ENCODE assay signal across 8 cellular contexts in genomic region chr2:211455225-211455841, GRCh38.
DNase-seq lines count a peak whose midpoint lies in the region; ATAC-seq and TF ChIP-seq lines count a peak whose summit lies in the region.

No MANE protein-coding gene starts in this region.

- no peaks in the 10 kb centered on the region for H4K20me1 ChIP-seq in IMR-90 (ENCODE audit: insufficient read depth, low read length)

- H3K4me3 ChIP-seq in IMR-90 (ENCODE audit: insufficient read depth, low read depth, low read length) (no peak overlapping the region), endodermal cell (ENCODE audit: low read length) (no peak overlapping the region)

- H3K9me3 ChIP-seq in IMR-90 (ENCODE audit: control insufficient read depth, insufficient read depth, low read length), result peaks cover 2% of the 10 kb centered on the region; the same call in 1 of the 2 replicates
- peaks cover 3% of the 10 kb centered on the region for H3K9me3 ChIP-seq in endodermal cell (ENCODE audit: control insufficient read depth, low read length)

- H3K4me2 ChIP-seq in IMR-90 (ENCODE audit: low read depth, low read length), result no peak overlapping the region

- TF ChIP-seq CTCF in IMR-90 (conservative IDR thresholded peaks at IDR 0.05; ENCODE audit: low read depth, low read length), result peak; percentile 72
- peak; percentile 97 for TF ChIP-seq CTCF in endodermal cell (conservative IDR thresholded peaks at IDR 0.05)

- intact Hi-C loops in activated CD4-positive, alpha-beta T cell treated with anti-CD3 and anti-CD28 coated beads for 36 hours (cut with DNase I, micrococcal nuclease), result loop anchor here (1.0 to 2.0 kb wide), 2 partner anchors 1111 to 1112 kb away; no protein-coding TSS in a partner anchor
- intact Hi-C loops in IMR-90 (cut with micrococcal nuclease), result loop anchor here (1.0 kb wide), 2 partner anchors 1093 to 1112 kb away; no protein-coding TSS in a partner anchor

- H4K8ac ChIP-seq in IMR-90 (ENCODE audit: low read depth in 2 of 2, low read length in 2 of 2), result no peak overlapping the region

- BruUV-seq in IMR-90 (replicated peaks; lab: Mats Ljungman, UMichigan), result no TSS peak

- no peak overlapping the region for H4K91ac ChIP-seq in IMR-90 (ENCODE audit: insufficient read depth, low read depth, low read length)

- H3K27ac ChIP-seq in IMR-90 (ENCODE audit: insufficient read depth, low read length) (no peak overlapping the region), endodermal cell (ENCODE audit: low read depth, low read length) (peak overlapping the region; percentile 90)

- H3K4me3 Mint-ChIP-seq in activated CD4-positive, alpha-beta T cell treated with anti-CD3 and anti-CD28 coated beads for 36 hours, result no peak overlapping the region
- H3K4me3 Mint-ChIP-seq in endodermal cell, result no peak overlapping the region
- no peak overlapping the region for H3K4me3 Mint-ChIP-seq in stimulated activated memory B cell treated with anti-CD40 and anti-IgM and Interleukin-4, amounts not matched to agents 10 μg/mL and 1 μg/mL and 100 μg/mL, for 72 hours

- H2AK5ac ChIP-seq in IMR-90 (ENCODE audit: low read depth, low read length), result no peak overlapping the region

- no peak overlapping the region for H3K4ac ChIP-seq in IMR-90 (ENCODE audit: low read depth, low read length)

- no peak for TF ChIP-seq POLR2A in IMR-90 (IDR thresholded peaks at IDR 0.05; ENCODE audit: low read depth, low read length)

- H3K4me1 Mint-ChIP-seq in activated CD4-positive, alpha-beta T cell treated with anti-CD3 and anti-CD28 coated beads for 36 hours, result no peaks in the 10 kb centered on the region
- peaks cover 14% of the 10 kb centered on the region for H3K4me1 Mint-ChIP-seq in endodermal cell
- H3K4me1 Mint-ChIP-seq in stimulated activated memory B cell treated with anti-CD40 and anti-IgM and Interleukin-4, amounts not matched to agents 10 μg/mL and 1 μg/mL and 100 μg/mL, for 72 hours, result peaks cover 2% of the 10 kb centered on the region

- H3K79me1 ChIP-seq in IMR-90 (ENCODE audit: low read depth in 1 of 2, low read length in 2 of 2), result no peaks in the 10 kb centered on the region

- no peaks in the 10 kb centered on the region for H3K27me3 Mint-ChIP-seq in activated CD4-positive, alpha-beta T cell treated with anti-CD3 and anti-CD28 coated beads for 36 hours
- no peaks in the 10 kb centered on the region for H3K27me3 Mint-ChIP-seq in endodermal cell (ENCODE audit: insufficient read depth)
- H3K27me3 Mint-ChIP-seq in stimulated activated memory B cell treated with anti-CD40 and anti-IgM and Interleukin-4, amounts not matched to agents 10 μg/mL and 1 μg/mL and 100 μg/mL, for 72 hours, result no peaks in the 10 kb centered on the region

- no peak overlapping the region for H2BK5ac ChIP-seq in IMR-90 (ENCODE audit: low read depth, low read length, poor library complexity, severe bottlenecking)

- dilution Hi-C loops in IMR-90 (cut with HindIII; ENCODE audit: low sequenced_read_pairs, unreplicated experiment), result no loop called here

- CTCF ChIA-PET in activated CD4-positive, alpha-beta T cell treated with anti-CD3 and anti-CD28 coated beads for 36 hours (lab: Charles Lee), result interaction anchor here (0.6 to 2.1 kb wide), 11 partner anchors 9 to 1113 kb away, joined by 3 to 12 read pairs (median 4); no protein-coding TSS in a partner anchor
- CTCF ChIA-PET in IMR-90 (lab: Yijun Ruan, JAX), result interaction anchor here (0.6 to 1.9 kb wide), 4 partner anchors 11 to 1112 kb away, joined by 3 to 8 read pairs (median 4); no protein-coding TSS in a partner anchor

- no peak overlapping the region for H3K14ac ChIP-seq in IMR-90 (replicated peaks; ENCODE audit: low read depth, low read length)

- no peak overlapping the region for H3K23ac ChIP-seq in IMR-90 (ENCODE audit: low read depth, low read length)

- no peak overlapping the region for H3K9ac ChIP-seq in IMR-90 (ENCODE audit: low read depth, low read length)
- H3K9ac ChIP-seq in endodermal cell (ENCODE audit: extremely low read depth, low read length, poor library complexity, severe bottlenecking), result no peak overlapping the region

- POLR2A ChIA-PET in activated CD4-positive, alpha-beta T cell treated with anti-CD3 and anti-CD28 coated beads for 36 hours (lab: Charles Lee), result no interaction called here
- POLR2A ChIA-PET in IMR-90 (lab: Charles Lee; ENCODE audit: unreplicated experiment), result no interaction called here

- no peak overlapping the region for H3K18ac ChIP-seq in IMR-90 (ENCODE audit: low read depth, low read length)

- H2AK9ac ChIP-seq in IMR-90 (replicated peaks; ENCODE audit: low read depth, low read length, poor library complexity), result no peak overlapping the region

- ATAC-seq in activated CD4-positive, alpha-beta T cell treated with anti-CD3 and anti-CD28 coated beads for 36 hours, result no peak
- ATAC-seq in GM21515 (IDR thresholded peaks at IDR 0.05; ENCODE audit: unreplicated experiment), result peak; percentile 81
- peak; percentile 75; the same call in 1 of the 2 replicates for ATAC-seq in IMR-90 (ENCODE audit: low read depth)
- ATAC-seq in stimulated activated memory B cell treated with anti-CD40 and anti-IgM and Interleukin-4, amounts not matched to agents 10 μg/mL and 1 μg/mL and 100 μg/mL, for 72 hours, result no peak

- no peak overlapping the region for H2BK15ac ChIP-seq in IMR-90 (ENCODE audit: low read depth, low read length)

- H3K27me3 ChIP-seq in IMR-90 (ENCODE audit: control insufficient read depth, insufficient read depth, low read length) (no peaks in the 10 kb centered on the region), endodermal cell (ENCODE audit: control insufficient read depth, insufficient read depth, low read length, poor library complexity, severe bottlenecking) (no peaks in the 10 kb centered on the region)

- no peak overlapping the region for H2AFZ ChIP-seq in IMR-90 (replicated peaks; ENCODE audit: low read length, poor library complexity)

- DNase-seq in activated CD4-positive, alpha-beta T cell treated with anti-CD3 and anti-CD28 coated beads for 36 hours, result peak; percentile 32
- DNase-seq in activated CD4-positive, alpha-beta T cell treated with anti-CD3 and anti-CD28 coated beads for 4 hours, result no peak
- peak; percentile 22 for DNase-seq in IMR-90
- peak; percentile 51 for DNase-seq in RPMI8226
- peak; percentile 81 for DNase-seq in endodermal cell
- peak; percentile 78 for DNase-seq in midbrain (lab: John Stamatoyannopoulos, UW)

- no CpG with 5 or more reads among the region's 1 CpG for WGBS in IMR-90 (ENCODE audit: extremely low coverage in 2 of 2, insufficient read length in 1 of 2), 2 experiments
- WGBS in endodermal cell (ENCODE audit: insufficient coverage in 1 of 2, insufficient read length in 1 of 2), 2 experiments, result 93 to 100% methylated on average over 1 of the region's 1 CpG

- no peaks in the 10 kb centered on the region for H3K4me1 ChIP-seq in IMR-90 (ENCODE audit: control insufficient read depth, insufficient read depth, low read length)
- peaks cover 7% of the 10 kb centered on the region for H3K4me1 ChIP-seq in endodermal cell (ENCODE audit: control insufficient read depth, insufficient read depth, low read length)

- TF ChIP-seq RAD21 in IMR-90 (IDR thresholded peaks at IDR 0.05; ENCODE audit: low read length), result peak; percentile 36; the same call in 1 of the 2 replicates

- H3K36me3 Mint-ChIP-seq in activated CD4-positive, alpha-beta T cell treated with anti-CD3 and anti-CD28 coated beads for 36 hours (ENCODE audit: low read depth), result no peaks in the 10 kb centered on the region
- H3K36me3 Mint-ChIP-seq in endodermal cell (ENCODE audit: low read depth), result peaks cover 16% of the 10 kb centered on the region
- no peaks in the 10 kb centered on the region for H3K36me3 Mint-ChIP-seq in stimulated activated memory B cell treated with anti-CD40 and anti-IgM and Interleukin-4, amounts not matched to agents 10 μg/mL and 1 μg/mL and 100 μg/mL, for 72 hours

- H2BK120ac ChIP-seq in IMR-90 (ENCODE audit: low read depth, low read length), result no peak overlapping the region

- no peaks in the 10 kb centered on the region for H3K9me1 ChIP-seq in IMR-90 (ENCODE audit: insufficient read depth, low read length)

- in situ Hi-C loops in IMR-90 (cut with MboI; ENCODE audit: low sequenced_read_pairs), result no loop called here

- H2BK20ac ChIP-seq in IMR-90 (ENCODE audit: low read depth, low read length), result no peak overlapping the region

- no peak overlapping the region for H3K56ac ChIP-seq in IMR-90 (ENCODE audit: extremely low read depth, insufficient read depth, low read length)

- H3K9me3 Mint-ChIP-seq in activated CD4-positive, alpha-beta T cell treated with anti-CD3 and anti-CD28 coated beads for 36 hours (ENCODE audit: low read depth), result no peaks in the 10 kb centered on the region
- H3K9me3 Mint-ChIP-seq in endodermal cell, result no peaks in the 10 kb centered on the region
- no peaks in the 10 kb centered on the region for H3K9me3 Mint-ChIP-seq in stimulated activated memory B cell treated with anti-CD40 and anti-IgM and Interleukin-4, amounts not matched to agents 10 μg/mL and 1 μg/mL and 100 μg/mL, for 72 hours

- H3K36me3 ChIP-seq in IMR-90 (ENCODE audit: control insufficient read depth, insufficient read depth, low read length), result no peaks in the 10 kb centered on the region
- H3K36me3 ChIP-seq in endodermal cell (ENCODE audit: control insufficient read depth, insufficient read depth, low read length), result no peaks in the 10 kb centered on the region

- H3K27ac Mint-ChIP-seq in activated CD4-positive, alpha-beta T cell treated with anti-CD3 and anti-CD28 coated beads for 36 hours, result no peak overlapping the region
- peak overlapping the region; percentile 46 for H3K27ac Mint-ChIP-seq in endodermal cell
- H3K27ac Mint-ChIP-seq in stimulated activated memory B cell treated with anti-CD40 and anti-IgM and Interleukin-4, amounts not matched to agents 10 μg/mL and 1 μg/mL and 100 μg/mL, for 72 hours, result no peak overlapping the region

- no peak overlapping the region for H4K5ac ChIP-seq in IMR-90 (ENCODE audit: low read depth, low read length)

TF ChIP-seq in IMR-90, 13 proteins besides CTCF, POLR2A, EP300 and RAD21:
- TF ChIP-seq SMC3 (IDR thresholded peaks at IDR 0.05; ENCODE audit: low read depth, low read length) (peak; percentile 54), RCOR1 (IDR thresholded peaks at IDR 0.05; ENCODE audit: insufficient replicate concordance, low read length) (no peak)

Comparison
In these comparisons a context has a peak if more than half of its experiments do, and no peak if none do; other contexts are left out.
1. DNase-seq: peak in activated CD4-positive, alpha-beta T cell treated with anti-CD3 and anti-CD28 coated beads for 36 hours (single experiment), IMR-90 (single experiment), RPMI8226 (single experiment), endodermal cell (single experiment) and midbrain (single experiment); none in activated CD4-positive, alpha-beta T cell treated with anti-CD3 and anti-CD28 coated beads for 4 hours (0 of 2).
2. ATAC-seq: peak in GM21515 (single experiment) and IMR-90 (single experiment); none in activated CD4-positive, alpha-beta T cell treated with anti-CD3 and anti-CD28 coated beads for 36 hours (single experiment) and stimulated activated memory B cell treated with anti-CD40 and anti-IgM and Interleukin-4, amounts not matched to agents 10 μg/mL and 1 μg/mL and 100 μg/mL, for 72 hours (single experiment).